In genomic region chr1:161404051-161404597, GRCh38 we compare ENCODE assay signal across 21 cellular contexts. TPM values are rescaled to one million over a fixed set of nuclear protein-coding genes. Genes with fewer than 3 reads are reported as not detected.
"Had no signal": no experiment of that assay in that cellular context is flagged by ENCODE, and none has a peak within 500 bp of the region (broad histone marks: within the 10 kb centered on the region; RNA-seq: fewer than 3 reads in every experiment).

No MANE protein-coding gene starts in this region.

- H3K27ac Mint-ChIP-seq: activated naive CD4-positive, alpha-beta T cell treated with anti-CD3 and anti-CD28 coated beads, Interleukin-2, amount 50 U/mL, for 24 hours; stimulated activated naive B cell treated with anti-CD40 and anti-IgM and Interleukin-4, amounts not matched to agents 10 μg/mL and 1 μg/mL and 100 μg/mL, for 72 hours had no signal

- H3K4me3 Mint-ChIP-seq: activated T-cell treated with anti-CD3 and anti-CD28 coated beads, Interleukin-2, amount 50 U/mL, for 4 hours had no signal

- ATAC-seq: activated T-cell treated with anti-CD3 and anti-CD28 coated beads, Interleukin-2, amount 50 U/mL, for 4 hours; lower lobe of right lung; stimulated activated naive B cell treated with anti-CD40 and anti-IgM and Interleukin-4, amounts not matched to agents 10 μg/mL and 1 μg/mL and 100 μg/mL, for 72 hours; upper lobe of right lung had no signal

- DNase-seq: activated CD4-positive, CD25-positive, alpha-beta regulatory T cell treated with anti-CD3 and anti-CD28 coated beads, Interleukin-2, amount 50 U/mL, for 72 hours; activated gamma-delta T cell; activated T-cell treated with anti-CD3 and anti-CD28 coated beads, Interleukin-2, amount 50 U/mL, for 4 hours; cerebellar nuclear complex; cortex of kidney; erythroblast; foreskin melanocyte; hypothalamus; lower lobe of right lung; occipital lobe; posterior cingulate gyrus; retina; spleen; stimulated activated CD4-positive, alpha-beta T cell treated with anti-CD3 and anti-CD28 coated beads, Interleukin-4, amount 100 ng/mL, for 4 hours; stimulated activated naive B cell treated with anti-CD40 and anti-IgM and Interleukin-4, amounts not matched to agents 10 μg/mL and 1 μg/mL and 100 μg/mL, for 72 hours; T-helper 9 cell; upper lobe of right lung had no signal

- H3K9me3 Mint-ChIP-seq: stimulated activated naive B cell treated with anti-CD40 and anti-IgM and Interleukin-4, amounts not matched to agents 10 μg/mL and 1 μg/mL and 100 μg/mL, for 72 hours had no signal

RNA-seq across cellular contexts. Expression of gene CFAP126, which starts 36.4 kb away (rescaled TPM):
- total RNA-seq: activated T-cell treated with anti-CD3 and anti-CD28 coated beads, Interleukin-2, amount 50 U/mL, for 4 hours; bronchial epithelial cell; mesenteric fat pad; spleen; thoracic aorta; upper lobe of right lung had no signal
